Comparison of ENCODE assay signal across 9 cellular contexts in the genomic region with DNA sequence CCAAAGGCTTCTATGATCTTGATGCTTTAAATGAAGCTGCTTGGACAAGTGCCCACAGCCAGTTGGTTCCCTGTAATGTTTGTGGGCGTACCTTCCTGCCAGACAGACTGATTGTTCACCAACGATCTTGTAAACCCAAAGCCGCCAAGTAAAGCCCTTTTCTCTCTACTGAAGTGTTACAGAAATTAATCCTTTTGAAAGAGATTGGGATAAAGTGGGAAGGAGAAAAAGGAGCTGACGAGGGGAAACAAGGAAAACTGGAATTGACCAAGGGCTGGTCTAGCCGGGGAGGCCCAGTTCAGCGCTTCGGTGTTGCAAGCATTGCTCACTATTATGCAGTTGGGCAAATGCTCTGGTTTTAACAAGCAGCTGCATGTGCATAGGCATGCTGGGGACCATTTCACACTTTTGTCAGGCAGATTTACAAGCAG. TPM values are rescaled to one million over a fixed set of nuclear protein-coding genes. Genes with fewer than 3 reads are reported as not detected.
DNase-seq lines count a peak whose midpoint lies in the region; ATAC-seq and TF ChIP-seq lines count a peak whose summit lies in the region.
"Had no signal": no experiment of that assay in that cellular context is flagged by ENCODE, and none has a peak within 500 bp of the region (broad histone marks: within the 10 kb centered on the region; RNA-seq: fewer than 3 reads in every experiment).

No MANE protein-coding gene starts in this region.

- WGBS in esophagus muscularis mucosa, result 19% methylated on average over 7 of the region's 7 CpGs

- TF ChIP-seq CTCF in esophagus muscularis mucosa (IDR thresholded peaks at IDR 0.05), result no peak

- TF ChIP-seq POLR2A in esophagus muscularis mucosa (IDR thresholded peaks at IDR 0.05; ENCODE audit: low read depth), result no peak

- intact Hi-C loops in esophagus muscularis mucosa (cut with DNase I), result loop anchor here (10.0 kb wide), 1 partner anchor 218 kb away; a partner anchor contains a TSS

- H3K36me3 ChIP-seq in esophagus muscularis mucosa, result no peaks in the 10 kb centered on the region

- H3K27me3 ChIP-seq in esophagus muscularis mucosa, result no peaks in the 10 kb centered on the region

- no peak overlapping the region for H3K4me3 ChIP-seq in esophagus muscularis mucosa

- H3K9me3 ChIP-seq in esophagus muscularis mucosa, result no peaks in the 10 kb centered on the region

- TF ChIP-seq EP300 in esophagus muscularis mucosa (IDR thresholded peaks at IDR 0.05), result no peak

- peak; percentile 27 for DNase-seq in CD1c-positive myeloid dendritic cell (ENCODE audit: extremely low spot score)
- peak; percentile 71 for DNase-seq in NCI-H82 treated with DMSO at 0.1 percent for 48 hours (lab: John Stamatoyannopoulos, UW; ENCODE audit: unreplicated experiment)
- no peak for DNase-seq in esophagus muscularis mucosa (ENCODE audit: extremely low spot score)
- DNase-seq in non-pigmented ciliary epithelial cell (ENCODE audit: low read depth), result peak; percentile 79
- no peak for DNase-seq in NCI-H1417 treated with DMSO at 0.1 percent for 48 hours (lab: John Stamatoyannopoulos, UW)
- no peak for DNase-seq in stimulated activated CD4-positive, alpha-beta T cell treated with anti-CD3 and anti-CD28 coated beads, Interleukin-4, amount 100 ng/mL, for 1 hour
- DNase-seq in NOMO-1 treated with dmso at 0.1 percent for 144 hours (lab: John Stamatoyannopoulos, UW; ENCODE audit: unreplicated experiment), result no peak
- DNase-seq: T-helper 2 cell had no signal

- H3K4me1 ChIP-seq in esophagus muscularis mucosa, result peaks cover 28 to 39% (median 36%) of the 10 kb centered on the region in 4 donors

- peak overlapping the region; percentile 39 to 82 (median 64) for H3K27ac ChIP-seq in esophagus muscularis mucosa (replicated peaks in 1 of 4)

- no peak for ATAC-seq in HG03354 (IDR thresholded peaks at IDR 0.05; ENCODE audit: poor library complexity, severe bottlenecking, unreplicated experiment)

RNA-seq across cellular contexts. Expression of a gene that starts 53.2 kb away (rescaled TPM):
- total RNA-seq in esophagus muscularis mucosa, result 1 to 10 TPM in 1 of 4 donors, under 1 TPM in 2, not detected in 1; 0.33 to 1.8 (median 0.71) TPM

Comparison
In these comparisons a context has a peak if more than half of its experiments do, and no peak if none do; other contexts are left out.
1. DNase-seq: peak in CD1c-positive myeloid dendritic cell (single experiment), NCI-H82 treated with DMSO at 0.1 percent for 48 hours (single experiment) and non-pigmented ciliary epithelial cell (single experiment); none in esophagus muscularis mucosa (single experiment), NCI-H1417 treated with DMSO at 0.1 percent for 48 hours (single experiment), stimulated activated CD4-positive, alpha-beta T cell treated with anti-CD3 and anti-CD28 coated beads, Interleukin-4, amount 100 ng/mL, for 1 hour (single experiment) and NOMO-1 treated with dmso at 0.1 percent for 144 hours (single experiment).